In genomic region chr5:175460126-175460525, GRCh38 we compare ENCODE assay signal across 9 cellular contexts. TPM values are rescaled to one million over a fixed set of nuclear protein-coding genes. Genes with fewer than 3 reads are reported as not detected.
DNase-seq lines count a peak whose midpoint lies in the region; ATAC-seq, FAIRE-seq and TF ChIP-seq lines count a peak whose summit lies in the region.
"Had no signal": no experiment of that assay in that cellular context is flagged by ENCODE, and none has a peak within 500 bp of the region (broad histone marks: within the 10 kb centered on the region; RNA-seq: fewer than 3 reads in every experiment).

No MANE protein-coding gene starts in this region.

- peak; percentile 70 for FAIRE-seq in K562 (lab: Jason Lieb, UNC)

- TF ChIP-seq CTCF in LNCaP clone FGC (IDR thresholded peaks at IDR 0.05; ENCODE audit: control insufficient read depth, extremely low read depth, insufficient read depth), result peak; percentile 60
- TF ChIP-seq CTCF in K562 (IDR thresholded peaks at IDR 0.05 in 2 of 3, conservative IDR thresholded peaks at IDR 0.05 in 1 of 3; ENCODE audit: insufficient read depth in 2 of 3, low read depth in 1 of 3, low read length in 3 of 3), result peak in 2 of 3 experiments; percentile 30 to 46; a peak in 2 of 6 replicates
- TF ChIP-seq CTCF in neural cell (IDR thresholded peaks at IDR 0.05; ENCODE audit: poor library complexity, severe bottlenecking), result peak; percentile 69

- intact Hi-C loops in K562 (cut with micrococcal nuclease), result loop anchor here (5.0 kb wide), 1 partner anchor 508 kb away; no protein-coding TSS in a partner anchor

- no peak overlapping the region for H3K4me2 ChIP-seq in K562 (ENCODE audit: insufficient read depth, low read length)
- H3K4me2 ChIP-seq in neural cell (ENCODE audit: low read length), result no peak overlapping the region

- TF ChIP-seq RAD21 in K562 (CRISPR knock-in tag; conservative IDR thresholded peaks at IDR 0.05 in 1 of 2, IDR thresholded peaks at IDR 0.05 in 1 of 2) (peak in 1 of 2 experiments; percentile 39; a peak in 2 of 4 replicates), neural cell (conservative IDR thresholded peaks at IDR 0.05) (peak; percentile 68)

- no peak overlapping the region for H3K27ac ChIP-seq in K562 (ENCODE audit: extremely low read depth, low read depth, low read length)
- no peak overlapping the region for H3K27ac ChIP-seq in neural cell (ENCODE audit: low read length)

- BruUV-seq in K562 (replicated peaks; lab: Mats Ljungman, UMichigan), result no TSS peak

- H3K9me3 ChIP-seq in K562 (replicated peaks; ENCODE audit: control insufficient read depth, insufficient read depth, low read depth, low read length), result no peaks in the 10 kb centered on the region
- no peaks in the 10 kb centered on the region for H3K9me3 ChIP-seq in neural cell (ENCODE audit: low read length)

- H3K9me1 ChIP-seq in K562 (ENCODE audit: control insufficient read depth, insufficient read depth, low read length), result no peaks in the 10 kb centered on the region

- peak; percentile 52; the same call in 1 of the 3 replicates for ATAC-seq in K562

- peak; percentile 27 for DNase-seq in ELR (ENCODE audit: low read depth)
- DNase-seq in LNCaP clone FGC (ENCODE audit: low read depth), result no peak
- DNase-seq in K562 (ENCODE audit: extremely low read depth in 1 of 4, low spot score in 3 of 4), result peak in 1 of 4 experiments; percentile 21
- DNase-seq in cerebellar cortex (ENCODE audit: low spot score), result no peak
- no peak for DNase-seq in 8988T
- DNase-seq in activated naive CD4-positive, alpha-beta T cell treated with anti-CD3 and anti-CD28 coated beads, Interleukin-2, amount 50 U/mL, for 16 hours, result no peak
- DNase-seq: aorta, naive B cell had no signal

- no peaks in the 10 kb centered on the region for H3K4me1 ChIP-seq in K562 (replicated peaks in 1 of 2; ENCODE audit: control insufficient read depth in 2 of 2, insufficient read depth in 2 of 2, low read length in 2 of 2)

- H3F3A ChIP-seq in neural cell (ENCODE audit: insufficient read depth, low read length, poor library complexity, severe bottlenecking), result no peaks in the 10 kb centered on the region

- no peaks in the 10 kb centered on the region for H3K36me3 ChIP-seq in K562 (ENCODE audit: control insufficient read depth, insufficient read depth, low read length)
- H3K36me3 ChIP-seq in neural cell (ENCODE audit: insufficient read depth, low read length), result no peaks in the 10 kb centered on the region

- TF ChIP-seq EP300 in K562 (IDR thresholded peaks at IDR 0.05; ENCODE audit: low read length) (no peak), neural cell (conservative IDR thresholded peaks at IDR 0.05; ENCODE audit: poor library complexity, severe bottlenecking) (no peak)

- in situ Hi-C loops in K562 (cut with MboI), result no loop called here

- TF ChIP-seq POLR2A in K562 (conservative IDR thresholded peaks at IDR 0.05), result no peak

- H2AFZ ChIP-seq in K562 (ENCODE audit: low read depth, low read length) (no peak overlapping the region), neural cell (ENCODE audit: low read depth, low read length) (no peak overlapping the region)

- no peaks in the 10 kb centered on the region for H3K9me2 ChIP-seq in neural cell (ENCODE audit: insufficient read depth, low read length)

- no peak overlapping the region for H3K4me3 ChIP-seq in LNCaP clone FGC (ENCODE audit: low read depth, low read length)
- no peak overlapping the region for H3K4me3 ChIP-seq in K562
- no peak overlapping the region for H3K4me3 ChIP-seq in neural cell (ENCODE audit: low read length)

- H4K20me1 ChIP-seq in K562 (replicated peaks; ENCODE audit: control insufficient read depth, insufficient read depth, low read length) (no peaks in the 10 kb centered on the region), neural cell (ENCODE audit: insufficient read depth) (no peaks in the 10 kb centered on the region)

- POLR2A ChIA-PET in K562 (lab: Yijun Ruan, JAX), result no interaction called here

- H3K79me2 ChIP-seq in K562 (ENCODE audit: control insufficient read depth, insufficient read depth, low read length), result no peaks in the 10 kb centered on the region
- H3K79me2 ChIP-seq in neural cell (replicated peaks; ENCODE audit: insufficient read depth, low read length), result no peaks in the 10 kb centered on the region

- H3K9ac ChIP-seq in K562 (ENCODE audit: insufficient read depth in 1 of 2, low read depth in 2 of 2, low read length in 2 of 2), result no peak overlapping the region
- H3K9ac ChIP-seq in neural cell (ENCODE audit: low read length), result no peak overlapping the region

- 2% methylated on average over 7 of the region's 7 CpGs for WGBS in K562 (ENCODE audit: insufficient coverage, low coverage, missing lambda C conversion rate)

- CTCF ChIA-PET in K562 (lab: Yijun Ruan, JAX; ENCODE audit: low intra/inter-chr PET ratio), result no interaction called here

- H3K27me3 ChIP-seq in K562 (ENCODE audit: control insufficient read depth in 2 of 2, insufficient read depth in 2 of 2, low read length in 2 of 2) (peaks cover 9 to 45% of the 10 kb centered on the region in 2 experiments), neural cell (ENCODE audit: insufficient read depth, low read depth, low read length) (no peaks in the 10 kb centered on the region)

TF ChIP-seq in K562, 482 proteins besides CTCF, POLR2A, EP300 and RAD21 (continues in another document):
- TF ChIP-seq CCAR2 (IDR thresholded peaks at IDR 0.05; ENCODE audit: low read depth, low read length), result no peak

TF ChIP-seq in neural cell, 6 proteins besides CTCF, POLR2A, EP300 and RAD21 (continues in another document):
- TF ChIP-seq SMC3 (conservative IDR thresholded peaks at IDR 0.05; ENCODE audit: poor library complexity) (peak; percentile 71), REST (IDR thresholded peaks at IDR 0.05; ENCODE audit: borderline replicate concordance) (no peak)

RNA-seq across cellular contexts. Expression of gene DRD1, which starts 16.1 kb away (rescaled TPM):
- not detected in 2 replicates for total RNA-seq in K562 (2011; cell fraction: chromatin; rRNA removed; ENCODE audit: low replicate concordance)
- not detected in 2 replicates for total RNA-seq in K562 (2011; cell fraction: nucleolus; rRNA removed)
- not detected in 2 replicates for total RNA-seq in K562 (2011; cell fraction: nucleoplasm; rRNA removed)
- total RNA-seq in K562 (2014; rRNA removed), result not detected in 2 replicates
- not detected in 2 replicates for total RNA-seq in K562 (2014; rRNA removed; fragmentation: Illumina TruSeq; extraction: Trizol)
- not detected in 2 replicates for total RNA-seq in K562 (2015; rRNA removed; fragmentation: Illumina TruSeq; extraction: Trizol)
- total RNA-seq in K562 (2021), result not detected in 2 replicates
- not detected in 2 replicates for polyA plus RNA-seq in K562 (2011; rRNA removed)
- polyA plus RNA-seq in K562 (2011; cell fraction: cytosol; rRNA removed), result not detected in 2 replicates
- polyA plus RNA-seq in K562 (2011; cell fraction: nucleus; rRNA removed), result not detected in 2 replicates
- polyA plus RNA-seq in K562 (2012), result not detected in 2 replicates
- not detected in 2 replicates for polyA plus RNA-seq in K562 (2014; fragmentation: Illumina TruSeq; extraction: Trizol)
- polyA plus RNA-seq in K562 (2014; fragmentation: Nextera tagmentation; extraction: Ambion mirVana), result not detected
- polyA plus RNA-seq in K562 (2014; rRNA removed), result not detected in 2 replicates
- not detected in 2 replicates for polyA minus RNA-seq in K562 (2011; rRNA and poly(A)+ RNA removed)
- polyA minus RNA-seq in K562 (2011; cell fraction: cytosol; rRNA and poly(A)+ RNA removed), result not detected in 2 replicates
- polyA minus RNA-seq in K562 (2011; cell fraction: nucleus; rRNA and poly(A)+ RNA removed), result not detected in 2 replicates
- 0.33 and 0.72 TPM in 2 replicates for polyA plus RNA-seq in neural cell
- 1.3 and 1.5 TPM in 2 replicates for polyA minus RNA-seq in neural cell

RNA-seq across cellular contexts. Expression of gene SFXN1, which starts 18.2 kb away (rescaled TPM):
- total RNA-seq in K562 (2011; cell fraction: chromatin; rRNA removed; ENCODE audit: low replicate concordance), result 132 and 237 TPM in 2 replicates
- total RNA-seq in K562 (2011; cell fraction: nucleolus; rRNA removed), result 53.5 and 61.5 TPM in 2 replicates
- total RNA-seq in K562 (2011; cell fraction: nucleoplasm; rRNA removed), result 121 and 188 TPM in 2 replicates
- total RNA-seq in K562 (2014; rRNA removed) (109 and 113 TPM in 2 replicates), K562 (2014; rRNA removed; fragmentation: Illumina TruSeq; extraction: Trizol) (128 and 129 TPM in 2 replicates), K562 (2015; rRNA removed; fragmentation: Illumina TruSeq; extraction: Trizol) (112 and 113 TPM in 2 replicates), K562 (2021) (141 and 147 TPM in 2 replicates)
- polyA plus RNA-seq in K562 (2011; rRNA removed) (227 and 261 TPM in 2 replicates), K562 (2014; fragmentation: Illumina TruSeq; extraction: Trizol) (190 and 197 TPM in 2 replicates), K562 (2014; fragmentation: Nextera tagmentation; extraction: Ambion mirVana) (10 to 100 TPM; 31.8 to 34.0 TPM), K562 (2014; rRNA removed) (83.1 and 101 TPM in 2 replicates), neural cell (109 and 137 TPM in 2 replicates)
- polyA plus RNA-seq in K562 (2011; cell fraction: cytosol; rRNA removed), result 191 and 230 TPM in 2 replicates
- 171 and 185 TPM in 2 replicates for polyA plus RNA-seq in K562 (2011; cell fraction: nucleus; rRNA removed)
- polyA plus RNA-seq in K562 (2012), result 80.2 and 143 TPM in 2 replicates
- polyA minus RNA-seq in K562 (2011; rRNA and poly(A)+ RNA removed), result 473 and 585 TPM in 2 replicates
- 144 and 181 TPM in 2 replicates for polyA minus RNA-seq in K562 (2011; cell fraction: cytosol; rRNA and poly(A)+ RNA removed)
- 52.8 and 105 TPM in 2 replicates for polyA minus RNA-seq in K562 (2011; cell fraction: nucleus; rRNA and poly(A)+ RNA removed)
- polyA minus RNA-seq in neural cell, result 139 and 145 TPM in 2 replicates
